ENCODE assay signal across 8 cellular contexts in the genomic region with DNA sequence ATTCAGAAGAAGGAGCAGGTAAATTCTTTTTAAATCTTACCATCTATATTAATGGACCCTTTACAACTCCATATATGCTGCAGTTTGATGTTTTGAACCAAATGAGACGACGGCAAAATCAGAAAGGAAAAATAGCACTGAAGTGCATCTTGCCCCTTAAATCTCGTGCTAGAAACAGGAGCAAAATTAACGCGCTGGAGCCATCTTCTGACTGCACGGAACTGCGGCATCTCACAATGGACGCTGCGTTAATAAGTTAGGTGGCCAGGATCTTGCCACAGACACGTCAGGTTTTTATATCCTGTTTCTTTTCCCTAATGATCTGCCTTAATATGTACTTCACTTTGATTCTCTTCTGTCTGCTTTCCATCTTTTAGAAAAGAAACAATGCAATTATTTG.
DNase-seq lines count a peak whose midpoint lies in the region; ATAC-seq lines count a peak whose summit lies in the region.

No MANE protein-coding gene starts in this region.

- DNase-seq in EH (ENCODE audit: low read depth) = peak; percentile 52
- peak; percentile 31 for DNase-seq in NCI-H460 (ENCODE audit: extremely low read depth, low read depth)
- DNase-seq in fibroblast of gingiva (ENCODE audit: low read depth) = peak; percentile 60
- DNase-seq in putamen (ENCODE audit: low spot score) = peak; percentile 13
- no peak for DNase-seq in GOT3 (lab: John Stamatoyannopoulos, UW)
- DNase-seq in MV-4-11 (lab: John Stamatoyannopoulos, UW) = no peak

- ATAC-seq in HG03175 (IDR thresholded peaks at IDR 0.05; ENCODE audit: unreplicated experiment) (no peak), GM18868 (IDR thresholded peaks at IDR 0.05; ENCODE audit: unreplicated experiment) (no peak)

Comparison
In these comparisons a context has a peak if more than half of its experiments do, and no peak if none do; other contexts are left out.
1. DNase-seq: peak in EH (single experiment), NCI-H460 (single experiment), fibroblast of gingiva (single experiment) and putamen (single experiment); none in GOT3 (single experiment) and MV-4-11 (single experiment).